Comparison of ENCODE assay signal across 21 cellular contexts in the genomic region with DNA sequence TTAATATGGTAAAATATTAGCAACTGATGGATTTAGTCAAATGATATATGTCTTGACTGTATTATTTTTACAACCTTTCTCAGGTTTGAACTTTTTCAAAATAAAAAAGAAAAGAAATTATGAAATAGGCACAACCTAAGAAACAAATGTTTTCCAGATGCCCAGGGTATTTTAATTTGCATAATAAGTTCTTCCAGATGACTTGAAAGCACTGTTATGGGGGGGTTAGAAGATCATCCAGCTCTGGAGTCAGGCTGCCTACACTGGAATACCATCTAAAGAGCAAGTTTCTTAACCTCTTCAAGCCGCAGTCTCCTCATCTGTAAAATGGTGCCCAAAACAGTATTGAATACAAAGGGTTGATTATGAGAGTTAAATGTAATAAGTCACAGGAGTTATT. TPM values are rescaled to one million over a fixed set of nuclear protein-coding genes. Genes with fewer than 3 reads are reported as not detected.
DNase-seq lines count a peak whose midpoint lies in the region; ATAC-seq and TF ChIP-seq lines count a peak whose summit lies in the region.
"Had no signal": no experiment of that assay in that cellular context is flagged by ENCODE, and none has a peak within 500 bp of the region (broad histone marks: within the 10 kb centered on the region; RNA-seq: fewer than 3 reads in every experiment).

No MANE protein-coding gene starts in this region.

- H3K9me3 ChIP-seq in SK-N-SH (no peaks in the 10 kb centered on the region), trophoblast cell (ENCODE audit: insufficient read depth, low read depth, low read length) (no peaks in the 10 kb centered on the region), uterus (no peaks in the 10 kb centered on the region)
- H3K9me3 ChIP-seq: esophagus squamous epithelium had no signal

- no peak overlapping the region for H2BK120ac ChIP-seq in trophoblast cell (ENCODE audit: insufficient read depth, low read length, poor library complexity)

- H3K14ac ChIP-seq in trophoblast cell (ENCODE audit: low read length): no peak overlapping the region

- peaks cover 97% of the 10 kb centered on the region for H3K79me2 ChIP-seq in SK-N-SH (ENCODE audit: insufficient read depth)
- peaks cover 13% of the 10 kb centered on the region for H3K79me2 ChIP-seq in trophoblast cell (ENCODE audit: control insufficient read depth, insufficient read depth, low read length, poor library complexity)

- no peak overlapping the region for H2AK5ac ChIP-seq in trophoblast cell (ENCODE audit: low read length)

- H3K27me3 ChIP-seq in SK-N-SH (ENCODE audit: insufficient read depth) (no peaks in the 10 kb centered on the region), trophoblast cell (ENCODE audit: insufficient read depth, low read length) (no peaks in the 10 kb centered on the region), uterus (no peaks in the 10 kb centered on the region)
- H3K27me3 ChIP-seq: BLaER1 treated with 17β-estradiol and CSF1 and Interleukin-3, amounts not matched to agents 10 nM and 100 nM; cardiac muscle cell; dorsolateral prefrontal cortex; esophagus squamous epithelium; neural progenitor cell had no signal

- no peak overlapping the region for H2BK5ac ChIP-seq in trophoblast cell (ENCODE audit: low read depth, low read length, poor library complexity)

- no peak overlapping the region for H3K18ac ChIP-seq in trophoblast cell (ENCODE audit: low read length)

- no peak overlapping the region for H3K4ac ChIP-seq in trophoblast cell (ENCODE audit: low read depth, low read length)

- CTCF ChIA-PET in SK-N-SH (lab: Yijun Ruan, JAX): interaction anchor here (1.3 kb wide), 1 partner anchor 10 kb away, joined by 3 read pairs; no protein-coding TSS in a partner anchor

- intact Hi-C loops in uterus (cut with DNase I; ENCODE audit: low total_unique reads): no loop called here

- H4K12ac ChIP-seq in trophoblast cell (ENCODE audit: low read depth, low read length): no peak overlapping the region

- H3K9ac ChIP-seq in SK-N-SH (peak overlapping the region; percentile 56; the same call in 1 of the 2 replicates), trophoblast cell (ENCODE audit: low read length) (no peak overlapping the region)
- H3K9ac ChIP-seq: BLaER1 treated with 17β-estradiol and CSF1 and Interleukin-3, amounts not matched to agents 10 nM and 100 nM; neural progenitor cell had no signal

- TF ChIP-seq CTCF in SK-N-SH (IDR thresholded peaks at IDR 0.05): no peak
- no peak for TF ChIP-seq CTCF in uterus (IDR thresholded peaks at IDR 0.05)

- H4K8ac ChIP-seq in trophoblast cell (ENCODE audit: low read depth, low read length): no peak overlapping the region

- H3K4me2 ChIP-seq in SK-N-SH: peak overlapping the region; percentile 12; the same call in 1 of the 2 replicates
- no peak overlapping the region for H3K4me2 ChIP-seq in trophoblast cell (ENCODE audit: low read length)
- H3K4me2 ChIP-seq: BLaER1 treated with 17β-estradiol and CSF1 and Interleukin-3, amounts not matched to agents 10 nM and 100 nM; neural progenitor cell had no signal

- H2AFZ ChIP-seq in SK-N-SH (ENCODE audit: low read depth) (no peak overlapping the region), trophoblast cell (ENCODE audit: insufficient read depth, low read length, poor library complexity) (no peak overlapping the region)
- H2AFZ ChIP-seq: neural progenitor cell had no signal

- no peaks in the 10 kb centered on the region for H3K9me2 ChIP-seq in SK-N-SH

- TF ChIP-seq RAD21 in SK-N-SH (IDR thresholded peaks at IDR 0.05; ENCODE audit: low read length): no peak

- peaks cover 40% of the 10 kb centered on the region for H3F3A ChIP-seq in SK-N-SH (replicated peaks; ENCODE audit: insufficient read depth)

- H3K4me3 ChIP-seq in SK-N-SH (ENCODE audit: low read depth in 2 of 2, low read length in 1 of 2) (no peak overlapping the region), trophoblast cell (ENCODE audit: low read depth, low read length) (no peak overlapping the region), uterus (no peak overlapping the region)
- H3K4me3 ChIP-seq: BLaER1 treated with 17β-estradiol and CSF1 and Interleukin-3, amounts not matched to agents 10 nM and 100 nM; cardiac muscle cell; dorsolateral prefrontal cortex; esophagus squamous epithelium; neural progenitor cell had no signal

- no peak overlapping the region for H3K23ac ChIP-seq in trophoblast cell (ENCODE audit: low read length)

- H3K4me1 ChIP-seq in SK-N-SH (ENCODE audit: control insufficient read depth in 1 of 2, insufficient read depth in 2 of 2, low read depth in 1 of 2, low read length in 1 of 2): peaks cover 11 to 31% of the 10 kb centered on the region in 2 experiments; a peak in 3 of 4 replicates
- H3K4me1 ChIP-seq in trophoblast cell (ENCODE audit: control insufficient read depth in 1 of 2, insufficient read depth in 2 of 2, low read length in 2 of 2): peaks cover 16 to 22% of the 10 kb centered on the region in 2 experiments
- peaks cover 12 to 14% of the 10 kb centered on the region in 2 donors for H3K4me1 ChIP-seq in uterus

- peaks cover 14% of the 10 kb centered on the region for H3K79me1 ChIP-seq in trophoblast cell (ENCODE audit: low read length)

- H3K36me3 ChIP-seq in SK-N-SH (replicated peaks in 1 of 2; ENCODE audit: control insufficient read depth in 1 of 2, insufficient read depth in 2 of 2, low read length in 1 of 2) (peaks cover 0 to 12% of the 10 kb centered on the region in 2 experiments), trophoblast cell (ENCODE audit: control insufficient read depth in 1 of 2, insufficient read depth in 2 of 2, low read length in 2 of 2) (peaks cover 2% of the 10 kb centered on the region in 2 experiments), uterus (no peaks in the 10 kb centered on the region)
- H3K36me3 ChIP-seq: cardiac muscle cell, esophagus squamous epithelium, neural progenitor cell had no signal

- no peak for TF ChIP-seq EP300 in SK-N-SH (IDR thresholded peaks at IDR 0.05; ENCODE audit: borderline replicate concordance in 1 of 2, low read depth in 1 of 2, low read length in 1 of 2)

- TF ChIP-seq POLR2A in uterus (IDR thresholded peaks at IDR 0.05): no peak

- H4K20me1 ChIP-seq in SK-N-SH (ENCODE audit: insufficient read depth): no peaks in the 10 kb centered on the region; the same call in 1 of the 2 replicates

- no peak overlapping the region for H4K91ac ChIP-seq in trophoblast cell (ENCODE audit: low read depth, low read length)

- no peak for ATAC-seq in SK-N-SH treated with all-trans-retinoic acid at 6 μM for 48 hours
- no peak for ATAC-seq in HG03442 (IDR thresholded peaks at IDR 0.05; ENCODE audit: unreplicated experiment)
- ATAC-seq: activated T-cell treated with anti-CD3 and anti-CD28 coated beads, Interleukin-2, amount 50 U/mL, for 72 hours; stimulated activated naive CD8-positive, alpha-beta T cell treated with anti-CD3 and anti-CD28 coated beads, Interleukin-15, amount 100 ng/mL, for 72 hours had no signal

- POLR2A ChIA-PET in SK-N-SH (lab: Yijun Ruan, JAX): interaction anchor here (0.7 kb wide), 1 partner anchor 35 kb away, joined by 4 read pairs; no protein-coding TSS in a partner anchor

- H3K27ac ChIP-seq in SK-N-SH (ENCODE audit: low read depth in 2 of 2, low read length in 1 of 2) (peak overlapping the region; percentile 84 to 85; a peak in 3 of 4 replicates), epithelial cell of prostate (peak overlapping the region; percentile 33), trophoblast cell (ENCODE audit: low read depth, low read length) (peak overlapping the region; percentile 27), uterus (peak overlapping the region; percentile 57 to 76)
- H3K27ac ChIP-seq: 22Rv1; BLaER1 treated with 17β-estradiol and CSF1 and Interleukin-3, amounts not matched to agents 10 nM and 100 nM; neural progenitor cell had no signal

- DNase-seq in SK-N-SH (no peak), epithelial cell of prostate (ENCODE audit: low read depth, low spot score) (no peak), trophoblast cell (no peak), uterus (no peak), amniotic stem cell (lab: John Stamatoyannopoulos, UW) (no peak), CD1c-positive myeloid dendritic cell (ENCODE audit: extremely low spot score) (no peak)
- DNase-seq: activated B cell treated with CpG ODN at 0.5 μM for 24 hours; activated T-cell treated with anti-CD3 and anti-CD28 coated beads, Interleukin-2, amount 50 U/mL, for 72 hours; esophagus squamous epithelium; H9; NCI-H1930; NCI-H510A treated with DMSO at 0.1 percent for 48 hours; SHP77 treated with DMSO at 0.1 percent for 48 hours; stimulated activated naive CD8-positive, alpha-beta T cell treated with anti-CD3 and anti-CD28 coated beads, Interleukin-15, amount 100 ng/mL, for 72 hours had no signal

- H2BK12ac ChIP-seq in trophoblast cell (ENCODE audit: low read length): peak overlapping the region; percentile 50

- 100% methylated on average over 1 of the region's 1 CpG for WGBS in SK-N-SH (ENCODE audit: low lambda C conversion rate)
- no CpG with 5 or more reads among the region's 1 CpG for WGBS in trophoblast cell (ENCODE audit: extremely low coverage, insufficient coverage, insufficient read length)

TF ChIP-seq in SK-N-SH, 30 proteins besides CTCF, POLR2A, EP300 and RAD21:
- TF ChIP-seq RXRA (IDR thresholded peaks at IDR 0.05; ENCODE audit: borderline replicate concordance, low read depth) (no peak), SMC3 (IDR thresholded peaks at IDR 0.05; ENCODE audit: low read depth, low read length) (no peak), TAF1 (IDR thresholded peaks at IDR 0.05; ENCODE audit: borderline replicate concordance, low read depth, low read length) (no peak), RCOR1 (IDR thresholded peaks at IDR 0.05; ENCODE audit: low read length) (no peak)

TF ChIP-seq in SK-N-SH treated with all-trans-retinoic acid at 6 μM for 48 hours, 23 proteins besides CTCF, POLR2A, EP300 and RAD21 (continues in another document):
- TF ChIP-seq CSDC2 (CRISPR knock-in tag; IDR thresholded peaks at IDR 0.05) (no peak), ZFP30 (CRISPR knock-in tag; IDR thresholded peaks at IDR 0.05) (no peak), GLIS3 (CRISPR knock-in tag; IDR thresholded peaks at IDR 0.05) (no peak), BACH2 (CRISPR knock-in tag; IDR thresholded peaks at IDR 0.05; ENCODE audit: borderline replicate concordance) (no peak), ZFP3 (CRISPR knock-in tag; IDR thresholded peaks at IDR 0.05) (no peak), SNAI2 (CRISPR knock-in tag; IDR thresholded peaks at IDR 0.05) (no peak), TOX (CRISPR knock-in tag; IDR thresholded peaks at IDR 0.05; ENCODE audit: borderline replicate concordance) (no peak), ZNF565 (CRISPR knock-in tag; conservative IDR thresholded peaks at IDR 0.05; ENCODE audit: low read depth) (no peak)

RNA-seq across cellular contexts. Expression of a gene that starts 32.1 kb away (rescaled TPM):
- polyA plus RNA-seq in SK-N-SH (2012; rRNA removed): 22.9 and 23.5 TPM in 2 replicates
- 22.5 and 24.7 TPM in 2 replicates for polyA plus RNA-seq in SK-N-SH (2012; cell fraction: cytosol; rRNA removed)
- polyA plus RNA-seq in SK-N-SH (2012; cell fraction: nucleus; rRNA removed): 14.7 and 18.0 TPM in 2 replicates
- 134 and 136 TPM in 2 replicates for polyA plus RNA-seq in trophoblast cell (2013)
- total RNA-seq in uterus: 100 to 1,000 TPM in 1 of 4 donors, 10 to 100 TPM in 3; 24.7 to 185 (median 41.1) TPM

Comparison
In these comparisons a context has a peak if more than half of its experiments do, and no peak if none do; other contexts are left out.
1. H3K27ac ChIP-seq: peak in every context shown above with its lines; median percentile 84 in SK-N-SH; 66 in uterus; 33 in epithelial cell of prostate; 27 in trophoblast cell.